1 cellular context compared by ENCODE assay signal in genomic region chr2:119678021-119678656, GRCh38.
TF ChIP-seq lines count a peak whose summit lies in the region.

No MANE protein-coding gene starts in this region.

TF ChIP-seq in HEK293, 187 proteins besides CTCF, POLR2A, EP300 and RAD21 (continued from another document and continues in another):
- no peak for TF ChIP-seq YY1 (tag by site-specific recombination; IDR thresholded peaks at IDR 0.05)
- TF ChIP-seq ZNF174 (tag by site-specific recombination; IDR thresholded peaks at IDR 0.05): no peak
- no peak for TF ChIP-seq ZNF704 (tag by site-specific recombination; IDR thresholded peaks at IDR 0.05)
- no peak for TF ChIP-seq ZNF585B (tag by site-specific recombination; IDR thresholded peaks at IDR 0.05)
- no peak for TF ChIP-seq ELK4 (IDR thresholded peaks at IDR 0.05; ENCODE audit: borderline replicate concordance, low read depth, low read length)
- TF ChIP-seq ZNF138 (tag by site-specific recombination; IDR thresholded peaks at IDR 0.05; ENCODE audit: borderline replicate concordance): no peak
- TF ChIP-seq ZNF48 (tag by site-specific recombination; IDR thresholded peaks at IDR 0.05): no peak
- TF ChIP-seq ZNF843 (tag by site-specific recombination; IDR thresholded peaks at IDR 0.05): no peak
- TF ChIP-seq ZNF692 (tag by site-specific recombination; IDR thresholded peaks at IDR 0.05): no peak
- no peak for TF ChIP-seq ZNF423 (tag by site-specific recombination; IDR thresholded peaks at IDR 0.05)
- TF ChIP-seq HOXA7 (CRISPR knock-in tag; IDR thresholded peaks at IDR 0.05; ENCODE audit: borderline replicate concordance): no peak
- TF ChIP-seq ZNF302 (tag by site-specific recombination; IDR thresholded peaks at IDR 0.05; ENCODE audit: low read depth): no peak
- TF ChIP-seq ZNF157 (tag by site-specific recombination; IDR thresholded peaks at IDR 0.05): no peak
- TF ChIP-seq ZNF513 (tag by site-specific recombination; IDR thresholded peaks at IDR 0.05): peak; percentile 69
- no peak for TF ChIP-seq ZNF639 (tag by site-specific recombination; IDR thresholded peaks at IDR 0.05)
- TF ChIP-seq KLF1 (tag by site-specific recombination; IDR thresholded peaks at IDR 0.05): no peak
- TF ChIP-seq ZNF658 (tag by site-specific recombination; IDR thresholded peaks at IDR 0.05): no peak
- 0 out of 2 replicates have a peak, but pooled peaks have one; percentile 25 for TF ChIP-seq ZNF366 (tag by site-specific recombination; conservative IDR thresholded peaks at IDR 0.05)
- no peak for TF ChIP-seq BCL11A (tag by site-specific recombination; IDR thresholded peaks at IDR 0.05; ENCODE audit: low read depth)
- peak; percentile 79; the same call in 1 of the 2 replicates for TF ChIP-seq ZNF561 (tag by site-specific recombination; IDR thresholded peaks at IDR 0.05; ENCODE audit: borderline replicate concordance)
- 0 out of 2 replicates have a peak, but pooled peaks have one; percentile 18 for TF ChIP-seq ZIC2 (tag by site-specific recombination; IDR thresholded peaks at IDR 0.05)
- TF ChIP-seq REST (tag by site-specific recombination; IDR thresholded peaks at IDR 0.05): no peak
- TF ChIP-seq ZNF394 (tag by site-specific recombination; IDR thresholded peaks at IDR 0.05; ENCODE audit: borderline replicate concordance): peak; percentile 67; the same call in 1 of the 2 replicates
- no peak for TF ChIP-seq ZNF18 (tag by site-specific recombination; IDR thresholded peaks at IDR 0.05)
- no peak for TF ChIP-seq ZEB2 (tag by site-specific recombination; IDR thresholded peaks at IDR 0.05)
- no peak for TF ChIP-seq ZNF354C (tag by site-specific recombination; IDR thresholded peaks at IDR 0.05; ENCODE audit: borderline replicate concordance, low read depth)
- peak; percentile 40; the same call in 1 of the 2 replicates for TF ChIP-seq MZF1 (tag by site-specific recombination; IDR thresholded peaks at IDR 0.05; ENCODE audit: borderline replicate concordance)
- no peak; the same call in 1 of the 2 replicates for TF ChIP-seq ZBTB20 (tag by site-specific recombination; IDR thresholded peaks at IDR 0.05)
- no peak for TF ChIP-seq ZNF202 (tag by site-specific recombination; IDR thresholded peaks at IDR 0.05; ENCODE audit: borderline replicate concordance)
- no peak for TF ChIP-seq BCL11B (tag by site-specific recombination; IDR thresholded peaks at IDR 0.05; ENCODE audit: low read depth)
- no peak for TF ChIP-seq ZNF211 (tag by site-specific recombination; IDR thresholded peaks at IDR 0.05; ENCODE audit: low read depth)
- peak; percentile 87 for TF ChIP-seq ZSCAN4 (tag by site-specific recombination; IDR thresholded peaks at IDR 0.05)
- TF ChIP-seq ZNF701 (tag by site-specific recombination; IDR thresholded peaks at IDR 0.05): no peak
- TF ChIP-seq TSHZ1 (tag by site-specific recombination; IDR thresholded peaks at IDR 0.05; ENCODE audit: borderline replicate concordance): no peak
- TF ChIP-seq ZNF654 (tag by site-specific recombination; IDR thresholded peaks at IDR 0.05; ENCODE audit: low read depth): no peak
- TF ChIP-seq PRDM10 (tag by site-specific recombination; IDR thresholded peaks at IDR 0.05): peak; percentile 76
- TF ChIP-seq ZNF184 (tag by site-specific recombination; IDR thresholded peaks at IDR 0.05): no peak
- TF ChIP-seq ZNF175 (tag by site-specific recombination; IDR thresholded peaks at IDR 0.05): no peak
- TF ChIP-seq ZNF670 (tag by site-specific recombination; IDR thresholded peaks at IDR 0.05; ENCODE audit: low read depth): no peak
- TF ChIP-seq SCRT2 (tag by site-specific recombination; IDR thresholded peaks at IDR 0.05): no peak
- no peak for TF ChIP-seq OVOL3 (tag by site-specific recombination; IDR thresholded peaks at IDR 0.05)
